ENCODE assay signal across 16 cellular contexts in genomic region chr9:22056402-22056801, GRCh38. TPM values are rescaled to one million over a fixed set of nuclear protein-coding genes. Genes with fewer than 3 reads are reported as not detected.
DNase-seq lines count a peak whose midpoint lies in the region; ATAC-seq and TF ChIP-seq lines count a peak whose summit lies in the region.
"Had no signal": no experiment of that assay in that cellular context is flagged by ENCODE, and none has a peak within 500 bp of the region (broad histone marks: within the 10 kb centered on the region; RNA-seq: fewer than 3 reads in every experiment).

No MANE protein-coding gene starts in this region.

- H2BK20ac ChIP-seq in IMR-90 (ENCODE audit: low read depth, low read length): no peak overlapping the region

- H3K18ac ChIP-seq in IMR-90 (ENCODE audit: low read depth, low read length): no peak overlapping the region

- no peaks in the 10 kb centered on the region for H3K9me2 ChIP-seq in MM.1S (replicated peaks; ENCODE audit: insufficient read depth, low read length)

- POLR2A ChIA-PET in IMR-90 (lab: Charles Lee; ENCODE audit: unreplicated experiment): no interaction called here

- no peaks in the 10 kb centered on the region; the same call in 1 of the 2 replicates for H3K4me1 ChIP-seq in IMR-90 (ENCODE audit: control insufficient read depth, insufficient read depth, low read length)
- 0 out of 2 replicates have a peak, but pooled peaks cover 5% of the 10 kb centered on the region for H3K4me1 ChIP-seq in MM.1S (ENCODE audit: low read length)
- no peaks in the 10 kb centered on the region for H3K4me1 ChIP-seq in esophagus muscularis mucosa
- H3K4me1 ChIP-seq in left ventricle myocardium inferior: no peaks in the 10 kb centered on the region

- H3K79me1 ChIP-seq in IMR-90 (ENCODE audit: low read depth in 1 of 2, low read length in 2 of 2): no peaks in the 10 kb centered on the region

- H2AK9ac ChIP-seq in IMR-90 (replicated peaks; ENCODE audit: low read depth, low read length, poor library complexity): peak overlapping the region; percentile 15

- H3K4ac ChIP-seq in IMR-90 (ENCODE audit: low read depth, low read length): no peak overlapping the region

- no TSS peak for BruUV-seq in IMR-90 (replicated peaks; lab: Mats Ljungman, UMichigan)

- CTCF ChIA-PET in IMR-90 (lab: Yijun Ruan, JAX): no interaction called here

- no peaks in the 10 kb centered on the region for H3K79me2 ChIP-seq in MM.1S (ENCODE audit: low read length)

- no peak overlapping the region for H2AK5ac ChIP-seq in IMR-90 (ENCODE audit: low read depth, low read length)

- no peak for ATAC-seq in IMR-90 (ENCODE audit: low read depth)
- ATAC-seq: CD8-positive, alpha-beta T cell; HCT116 had no signal

- no peak overlapping the region for H3K9ac ChIP-seq in IMR-90 (ENCODE audit: low read depth, low read length)
- H3K9ac ChIP-seq in MM.1S (ENCODE audit: low read length): no peak overlapping the region
- H3K9ac ChIP-seq: BLaER1 treated with 17β-estradiol and CSF1 and Interleukin-3, amounts not matched to agents 10 nM and 100 nM had no signal

- H2AFZ ChIP-seq in IMR-90 (replicated peaks; ENCODE audit: low read length, poor library complexity): no peak overlapping the region
- no peak overlapping the region for H2AFZ ChIP-seq in MM.1S (ENCODE audit: low read length)

- no peaks in the 10 kb centered on the region for H3K9me3 ChIP-seq in IMR-90 (ENCODE audit: control insufficient read depth, insufficient read depth, low read length)
- no peaks in the 10 kb centered on the region for H3K9me3 ChIP-seq in MM.1S (replicated peaks; ENCODE audit: insufficient read depth, low read length)
- H3K9me3 ChIP-seq in esophagus muscularis mucosa: no peaks in the 10 kb centered on the region
- H3K9me3 ChIP-seq in left ventricle myocardium inferior (replicated peaks): no peaks in the 10 kb centered on the region

- no peaks in the 10 kb centered on the region for H3K27me3 ChIP-seq in IMR-90 (ENCODE audit: control insufficient read depth, insufficient read depth, low read length)
- H3K27me3 ChIP-seq in MM.1S (replicated peaks; ENCODE audit: insufficient read depth, low read length): no peaks in the 10 kb centered on the region
- H3K27me3 ChIP-seq in esophagus muscularis mucosa: no peaks in the 10 kb centered on the region
- no peaks in the 10 kb centered on the region for H3K27me3 ChIP-seq in left ventricle myocardium inferior (ENCODE audit: low read depth)
- H3K27me3 ChIP-seq: BLaER1 treated with 17β-estradiol and CSF1 and Interleukin-3, amounts not matched to agents 10 nM and 100 nM had no signal

- H3K36me3 ChIP-seq in IMR-90 (ENCODE audit: control insufficient read depth, insufficient read depth, low read length): no peaks in the 10 kb centered on the region
- H3K36me3 ChIP-seq in MM.1S (replicated peaks; ENCODE audit: insufficient read depth, low read length): no peaks in the 10 kb centered on the region
- no peaks in the 10 kb centered on the region for H3K36me3 ChIP-seq in esophagus muscularis mucosa
- H3K36me3 ChIP-seq in left ventricle myocardium inferior: no peaks in the 10 kb centered on the region

- H2BK120ac ChIP-seq in IMR-90 (ENCODE audit: low read depth, low read length): no peak overlapping the region; the same call in 1 of the 2 replicates

- intact Hi-C loops in IMR-90 (cut with micrococcal nuclease) (no loop called here), esophagus muscularis mucosa (cut with DNase I) (no loop called here), left ventricle myocardium inferior (cut with micrococcal nuclease) (no loop called here)

- no peak overlapping the region for H3K27ac ChIP-seq in IMR-90 (ENCODE audit: insufficient read depth, low read length)
- H3K27ac ChIP-seq in MM.1S (ENCODE audit: low read length): no peak overlapping the region
- no peak overlapping the region for H3K27ac ChIP-seq in esophagus muscularis mucosa (replicated peaks in 1 of 4)
- no peak overlapping the region for H3K27ac ChIP-seq in left ventricle myocardium inferior (replicated peaks)
- H3K27ac ChIP-seq: BLaER1 treated with 17β-estradiol and CSF1 and Interleukin-3, amounts not matched to agents 10 nM and 100 nM; HL-60 had no signal

- H3K4me3 ChIP-seq in IMR-90 (ENCODE audit: insufficient read depth, low read depth, low read length) (no peak overlapping the region), MM.1S (ENCODE audit: low read length) (no peak overlapping the region), esophagus muscularis mucosa (no peak overlapping the region), left ventricle myocardium inferior (no peak overlapping the region)
- H3K4me3 ChIP-seq: BLaER1 treated with 17β-estradiol and CSF1 and Interleukin-3, amounts not matched to agents 10 nM and 100 nM had no signal

- TF ChIP-seq RAD21 in IMR-90 (IDR thresholded peaks at IDR 0.05; ENCODE audit: low read length): no peak

- no peak for TF ChIP-seq EP300 in esophagus muscularis mucosa (IDR thresholded peaks at IDR 0.05)

- no peak overlapping the region for H2BK15ac ChIP-seq in IMR-90 (ENCODE audit: low read depth, low read length)

- peaks cover 3% of the 10 kb centered on the region; the same call in 1 of the 2 replicates for H3K9me1 ChIP-seq in IMR-90 (ENCODE audit: insufficient read depth, low read length)

- DNase-seq in GDM1 (lab: John Stamatoyannopoulos, UW) (peak; percentile 1), IMR-90 (no peak), MM.1S (peak; percentile 67), esophagus muscularis mucosa (ENCODE audit: extremely low spot score) (peak; percentile 34), NCI-H146 (lab: John Stamatoyannopoulos, UW) (no peak), left ventricle myocardium inferior (no peak)
- DNase-seq: Calu3; CD8-positive, alpha-beta T cell; GOT3; H7; HFFc6 had no signal

- H2BK5ac ChIP-seq in IMR-90 (ENCODE audit: low read depth, low read length, poor library complexity, severe bottlenecking): no peak overlapping the region

- dilution Hi-C loops in IMR-90 (cut with HindIII; ENCODE audit: low sequenced_read_pairs, unreplicated experiment): no loop called here

- in situ Hi-C loops in IMR-90 (cut with MboI; ENCODE audit: low sequenced_read_pairs): no loop called here

- H3K23ac ChIP-seq in IMR-90 (ENCODE audit: low read depth, low read length): no peak overlapping the region

- peaks cover 3% of the 10 kb centered on the region; the same call in 1 of the 2 replicates for H4K20me1 ChIP-seq in IMR-90 (ENCODE audit: insufficient read depth, low read length)
- H4K20me1 ChIP-seq in MM.1S (ENCODE audit: insufficient read depth, low read length): no peaks in the 10 kb centered on the region
- H4K20me1 ChIP-seq: BLaER1 treated with 17β-estradiol and CSF1 and Interleukin-3, amounts not matched to agents 10 nM and 100 nM had no signal

- H3K4me2 ChIP-seq in IMR-90 (ENCODE audit: low read depth, low read length): no peak overlapping the region
- H3K4me2 ChIP-seq in MM.1S (ENCODE audit: low read depth, low read length): no peak overlapping the region
- H3K4me2 ChIP-seq: BLaER1 treated with 17β-estradiol and CSF1 and Interleukin-3, amounts not matched to agents 10 nM and 100 nM had no signal

- H4K5ac ChIP-seq in IMR-90 (ENCODE audit: low read depth, low read length): no peak overlapping the region

- no peak overlapping the region for H3K56ac ChIP-seq in IMR-90 (ENCODE audit: extremely low read depth, insufficient read depth, low read length)

- no peak overlapping the region for H4K8ac ChIP-seq in IMR-90 (ENCODE audit: low read depth in 2 of 2, low read length in 2 of 2)

- H3K14ac ChIP-seq in IMR-90 (replicated peaks; ENCODE audit: low read depth, low read length): no peak overlapping the region

- TF ChIP-seq CTCF in IMR-90 (conservative IDR thresholded peaks at IDR 0.05; ENCODE audit: low read depth, low read length): no peak
- TF ChIP-seq CTCF in MM.1S (IDR thresholded peaks at IDR 0.05; ENCODE audit: low read length): no peak
- TF ChIP-seq CTCF in esophagus muscularis mucosa (IDR thresholded peaks at IDR 0.05): no peak
- TF ChIP-seq CTCF in left ventricle myocardium inferior (IDR thresholded peaks at IDR 0.05; ENCODE audit: borderline replicate concordance): no peak

- no peak overlapping the region for H4K91ac ChIP-seq in IMR-90 (ENCODE audit: insufficient read depth, low read depth, low read length)

- H3F3A ChIP-seq in MM.1S (ENCODE audit: insufficient read depth, low read length): 0 out of 2 replicates have a peak, but pooled peaks cover 2% of the 10 kb centered on the region

- no peak for TF ChIP-seq POLR2A in IMR-90 (IDR thresholded peaks at IDR 0.05; ENCODE audit: low read depth, low read length)
- no peak for TF ChIP-seq POLR2A in esophagus muscularis mucosa (IDR thresholded peaks at IDR 0.05; ENCODE audit: low read depth)

- WGBS in IMR-90 (ENCODE audit: extremely low coverage in 2 of 2, insufficient read length in 1 of 2), 2 experiments: no CpG with 5 or more reads among the region's 3 CpGs
- 45% methylated on average over 3 of the region's 3 CpGs for WGBS in esophagus muscularis mucosa

TF ChIP-seq in IMR-90, 13 proteins besides CTCF, POLR2A, EP300 and RAD21 (continues in another document):
- TF ChIP-seq CEBPB (IDR thresholded peaks at IDR 0.05; ENCODE audit: low read depth, low read length) (no peak), USF2 (IDR thresholded peaks at IDR 0.05; ENCODE audit: low read depth, low read length) (no peak), ELK1 (IDR thresholded peaks at IDR 0.05; ENCODE audit: borderline replicate concordance, low read depth, low read length) (no peak), BHLHE40 (IDR thresholded peaks at IDR 0.05; ENCODE audit: low read depth, low read length) (no peak), FOS (IDR thresholded peaks at IDR 0.05; ENCODE audit: low read depth, low read length) (no peak)

RNA-seq across cellular contexts. Expression of gene CDKN2B, which starts 47.3 kb away (rescaled TPM):
- total RNA-seq in IMR-90 (2012; rRNA removed): 3.6 and 5.6 TPM in 2 replicates
- polyA plus RNA-seq in IMR-90 (2012; rRNA removed): 7.3 and 8.2 TPM in 2 replicates
- 4.0 and 5.4 TPM in 2 replicates for polyA plus RNA-seq in IMR-90 (2012; cell fraction: cytosol; rRNA removed)
- 20.4 and 30.8 TPM in 2 replicates for polyA plus RNA-seq in IMR-90 (2012; cell fraction: nucleus; rRNA removed; ENCODE audit: low replicate concordance)
- 10 to 100 TPM in 3 of 4 donors, 1 to 10 TPM in 1; 9.9 to 14.6 (median 12.2) TPM for total RNA-seq in esophagus muscularis mucosa
- 0.82 TPM for total RNA-seq in left ventricle myocardium inferior
- total RNA-seq: A172; CD8-positive, alpha-beta T cell; HT1080 had no signal

Comparison
In these comparisons a context has a peak if more than half of its experiments do, and no peak if none do; other contexts are left out.
1. DNase-seq: peak in GDM1 (single experiment), MM.1S (single experiment) and esophagus muscularis mucosa (single experiment); none in IMR-90 (single experiment), NCI-H146 (single experiment) and left ventricle myocardium inferior (single experiment).